In the genomic region with DNA sequence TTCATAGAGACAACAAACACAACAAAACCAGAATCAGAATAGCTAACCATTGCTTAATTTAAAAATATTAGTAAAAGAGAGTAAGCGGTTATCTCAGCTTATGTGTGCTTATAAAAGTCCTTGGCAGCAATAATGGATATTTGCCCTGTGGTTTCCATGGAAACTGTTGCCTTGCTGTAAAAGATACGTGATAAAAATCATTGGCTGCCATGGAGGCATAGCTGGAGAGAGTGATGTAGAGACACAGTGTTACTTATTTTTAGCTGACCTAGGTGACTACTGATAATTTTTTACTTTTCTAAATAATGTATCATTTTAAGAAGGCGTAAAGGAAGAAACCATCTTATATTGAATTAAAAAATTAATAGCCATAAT, we compare ENCODE assay signal across 8 cellular contexts.
DNase-seq lines count a peak whose midpoint lies in the region; ATAC-seq and TF ChIP-seq lines count a peak whose summit lies in the region.

No MANE protein-coding gene starts in this region.

- POLR2A ChIA-PET in BJ (lab: Charles Lee), result no interaction called here

- DNase-seq in BJ (ENCODE audit: low read depth) (peak; percentile 52), NCI-H1105 treated with DMSO at 0.1 percent for 48 hours (lab: John Stamatoyannopoulos, UW) (peak; percentile 61), astrocyte of the cerebellum (ENCODE audit: low read depth) (peak; percentile 45), NCI-H187 (lab: John Stamatoyannopoulos, UW) (no peak)
- no peak for DNase-seq in activated naive CD4-positive, alpha-beta T cell treated with anti-CD3 and anti-CD28 coated beads, Interleukin-2, amount 50 U/mL, for 72 hours (ENCODE audit: low spot score in 2 of 2)

- no peak overlapping the region for H3K27ac Mint-ChIP-seq in activated naive CD4-positive, alpha-beta T cell treated with anti-CD3 and anti-CD28 coated beads, Interleukin-2, amount 50 U/mL, for 72 hours

- no peaks in the 10 kb centered on the region for H3K9me3 ChIP-seq in mesodermal cell (ENCODE audit: control insufficient read depth, low read length)

- H3K27ac ChIP-seq in mesodermal cell (ENCODE audit: low read depth, low read length, severe bottlenecking), result peak overlapping the region; percentile 79

- in situ Hi-C loops in astrocyte of the cerebellum (cut with HindIII; ENCODE audit: low sequenced_read_pairs), result no loop called here

- WGBS in mesodermal cell (ENCODE audit: insufficient coverage in 2 of 2), 2 experiments, result 70 to 76% methylated on average over 2 of the region's 3 CpGs

- no peak for ATAC-seq in HG02840 (IDR thresholded peaks at IDR 0.05; ENCODE audit: low FRiP score, unreplicated experiment)
- no peak for ATAC-seq in GM21723 (IDR thresholded peaks at IDR 0.05; ENCODE audit: unreplicated experiment)
- ATAC-seq in activated naive CD4-positive, alpha-beta T cell treated with anti-CD3 and anti-CD28 coated beads, Interleukin-2, amount 50 U/mL, for 72 hours, result no peak

- H3K36me3 ChIP-seq in BJ (ENCODE audit: control insufficient read depth, insufficient read depth, low read length) (no peaks in the 10 kb centered on the region), mesodermal cell (ENCODE audit: control insufficient read depth, insufficient read depth, low read length) (no peaks in the 10 kb centered on the region)

- H3K4me3 ChIP-seq in BJ (ENCODE audit: low read depth, low read length) (no peak overlapping the region), astrocyte of the cerebellum (ENCODE audit: low read depth, low read length) (no peak overlapping the region), mesodermal cell (ENCODE audit: extremely low read depth, insufficient read depth, low read length, poor library complexity, severe bottlenecking) (no peak overlapping the region)

- H3K9me3 Mint-ChIP-seq in activated naive CD4-positive, alpha-beta T cell treated with anti-CD3 and anti-CD28 coated beads, Interleukin-2, amount 50 U/mL, for 72 hours, result no peaks in the 10 kb centered on the region

- CTCF ChIA-PET in BJ (lab: Yijun Ruan, JAX), result interaction anchor here (1.7 kb wide), 1 partner anchor 9 kb away, joined by 6 read pairs; no protein-coding TSS in a partner anchor

- TF ChIP-seq CTCF in BJ (IDR thresholded peaks at IDR 0.05; ENCODE audit: insufficient read depth, low read depth, low read length) (no peak), astrocyte of the cerebellum (IDR thresholded peaks at IDR 0.05; ENCODE audit: low read depth, low read length, missing control alignments) (no peak)

- H3K27me3 ChIP-seq in BJ (ENCODE audit: control insufficient read depth, insufficient read depth, low read length), result no peaks in the 10 kb centered on the region

- H3K4me1 ChIP-seq in mesodermal cell (ENCODE audit: control insufficient read depth, insufficient read depth, low read length, poor library complexity, severe bottlenecking), result no peaks in the 10 kb centered on the region

- no peaks in the 10 kb centered on the region for H3K36me3 Mint-ChIP-seq in activated naive CD4-positive, alpha-beta T cell treated with anti-CD3 and anti-CD28 coated beads, Interleukin-2, amount 50 U/mL, for 72 hours

Comparison
In these comparisons a context has a peak if more than half of its experiments do, and no peak if none do; other contexts are left out.
1. DNase-seq: peak in BJ (single experiment), NCI-H1105 treated with DMSO at 0.1 percent for 48 hours (single experiment) and astrocyte of the cerebellum (single experiment); none in NCI-H187 (0 of 2) and activated naive CD4-positive, alpha-beta T cell treated with anti-CD3 and anti-CD28 coated beads, Interleukin-2, amount 50 U/mL, for 72 hours (0 of 2).